In the genomic region with DNA sequence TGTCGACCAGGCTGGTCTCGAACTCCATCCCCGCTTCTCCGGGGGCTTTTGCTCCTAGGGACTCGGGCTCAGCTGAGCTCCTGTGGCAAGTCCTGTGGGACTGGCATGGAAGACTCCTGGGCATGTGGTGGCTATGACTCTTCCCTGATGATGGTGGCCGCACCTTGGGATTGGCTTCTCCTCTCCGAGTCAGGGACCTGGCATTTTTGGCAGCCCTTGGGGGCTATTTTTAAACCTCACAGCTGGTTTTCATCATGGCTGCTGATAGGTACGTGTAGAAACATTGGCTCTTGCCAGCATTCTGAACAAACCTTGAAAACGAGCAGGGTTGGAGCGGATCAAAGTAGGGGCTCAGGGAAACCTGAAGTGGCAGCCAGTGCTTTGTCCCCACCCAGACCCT, we compare ENCODE assay signal across 12 cellular contexts. TPM values are rescaled to one million over a fixed set of nuclear protein-coding genes. Genes with fewer than 3 reads are reported as not detected.
DNase-seq lines count a peak whose midpoint lies in the region; TF ChIP-seq lines count a peak whose summit lies in the region.
"Had no signal": no experiment of that assay in that cellular context is flagged by ENCODE, and none has a peak within 500 bp of the region (broad histone marks: within the 10 kb centered on the region; RNA-seq: fewer than 3 reads in every experiment).

No MANE protein-coding gene starts in this region.

- no peaks in the 10 kb centered on the region for H3K9me2 ChIP-seq in SK-N-SH

- CTCF ChIA-PET in BJ (lab: Yijun Ruan, JAX) (interaction anchor here (0.6 kb wide), 1 partner anchor 806 kb away, joined by 3 read pairs; no protein-coding TSS in a partner anchor), SK-N-SH (lab: Yijun Ruan, JAX) (interaction anchor here (1.2 kb wide), 1 partner anchor 63 kb away, joined by 3 read pairs; no protein-coding TSS in a partner anchor)

- no peak for TF ChIP-seq RAD21 in SK-N-SH (IDR thresholded peaks at IDR 0.05; ENCODE audit: low read length)

- H3K4me1 ChIP-seq in SK-N-SH (ENCODE audit: control insufficient read depth in 1 of 2, insufficient read depth in 2 of 2, low read depth in 1 of 2, low read length in 1 of 2) (peaks cover 0 to 43% of the 10 kb centered on the region in 2 experiments; a peak in 1 of 4 replicates), rectal smooth muscle tissue (ENCODE audit: control insufficient read depth, insufficient read depth, low read length) (peaks cover 54% of the 10 kb centered on the region)

- no peaks in the 10 kb centered on the region for H3K36me3 ChIP-seq in BJ (ENCODE audit: control insufficient read depth, insufficient read depth, low read length)
- no peaks in the 10 kb centered on the region for H3K36me3 ChIP-seq in SK-N-SH (replicated peaks in 1 of 2; ENCODE audit: control insufficient read depth in 1 of 2, insufficient read depth in 2 of 2, low read length in 1 of 2)
- no peaks in the 10 kb centered on the region for H3K36me3 ChIP-seq in rectal smooth muscle tissue (ENCODE audit: control insufficient read depth, insufficient read depth, low read length)

- peaks cover 6% of the 10 kb centered on the region; the same call in 1 of the 2 replicates for H3K27me3 ChIP-seq in BJ (ENCODE audit: control insufficient read depth, insufficient read depth, low read length)
- H3K27me3 ChIP-seq in SK-N-SH (ENCODE audit: insufficient read depth): 0 out of 2 replicates have a peak, but pooled peaks cover 4% of the 10 kb centered on the region
- no peaks in the 10 kb centered on the region for H3K27me3 ChIP-seq in rectal smooth muscle tissue (ENCODE audit: control insufficient read depth, insufficient read depth, low read length)

- H3F3A ChIP-seq in SK-N-SH (replicated peaks; ENCODE audit: insufficient read depth): no peaks in the 10 kb centered on the region

- DNase-seq in BJ (ENCODE audit: low read depth) (peak; percentile 31), SK-N-SH (no peak), foreskin fibroblast (peak; percentile 68 to 76), SKM-1 treated with dmso at 0.1 percent for 144 hours (lab: John Stamatoyannopoulos, UW; ENCODE audit: unreplicated experiment) (no peak), NCI-H1694 (lab: John Stamatoyannopoulos, UW) (no peak)
- DNase-seq in activated naive CD4-positive, alpha-beta T cell treated with Interleukin-2 at 50 U/mL for 16 hours: no peak
- DNase-seq in activated CD4-positive, alpha-beta T cell treated with anti-CD3 and anti-CD28 coated beads, Interleukin-2, amount 50 U/mL, for 4 hours: no peak
- DNase-seq: activated naive CD4-positive, alpha-beta T cell; mesendoderm had no signal

- WGBS in SK-N-SH (ENCODE audit: low lambda C conversion rate): 57% methylated on average over 9 of the region's 10 CpGs

- TF ChIP-seq EP300 in SK-N-SH (IDR thresholded peaks at IDR 0.05; ENCODE audit: borderline replicate concordance in 1 of 2, low read depth in 1 of 2, low read length in 1 of 2): no peak

- no peaks in the 10 kb centered on the region for H4K20me1 ChIP-seq in SK-N-SH (ENCODE audit: insufficient read depth)

- H3K9ac ChIP-seq in SK-N-SH (no peak overlapping the region), rectal smooth muscle tissue (ENCODE audit: low read length) (no peak overlapping the region)

- H3K79me2 ChIP-seq in SK-N-SH (ENCODE audit: insufficient read depth): no peaks in the 10 kb centered on the region

- H3K4me3 ChIP-seq in BJ (ENCODE audit: low read depth, low read length) (no peak overlapping the region), SK-N-SH (ENCODE audit: low read depth in 2 of 2, low read length in 1 of 2) (no peak overlapping the region), foreskin fibroblast (ENCODE audit: low read depth in 1 of 2, low read length in 2 of 2) (no peak overlapping the region), rectal smooth muscle tissue (ENCODE audit: low read length) (no peak overlapping the region)

- peak overlapping the region; percentile 37; the same call in 1 of the 2 replicates for H3K4me2 ChIP-seq in SK-N-SH

- POLR2A ChIA-PET in BJ (lab: Charles Lee) (no interaction called here), SK-N-SH (lab: Yijun Ruan, JAX) (no interaction called here)

- no peak overlapping the region for H2AFZ ChIP-seq in SK-N-SH (ENCODE audit: low read depth)

- H3K9me3 ChIP-seq in SK-N-SH: no peaks in the 10 kb centered on the region

- TF ChIP-seq CTCF in BJ (IDR thresholded peaks at IDR 0.05; ENCODE audit: insufficient read depth, low read depth, low read length) (no peak), SK-N-SH (IDR thresholded peaks at IDR 0.05) (no peak), foreskin fibroblast (IDR thresholded peaks at IDR 0.05; ENCODE audit: low read depth, low read length) (no peak)

- H3K27ac ChIP-seq in SK-N-SH (ENCODE audit: low read depth in 2 of 2, low read length in 1 of 2): no peak overlapping the region
- peak overlapping the region; percentile 96 for H3K27ac ChIP-seq in rectal smooth muscle tissue (ENCODE audit: low read depth, low read length)
- H3K27ac ChIP-seq: epithelial cell of prostate, VCaP had no signal

TF ChIP-seq in SK-N-SH, 30 proteins besides CTCF, POLR2A, EP300 and RAD21:
- no peak for TF ChIP-seq RFX5 (IDR thresholded peaks at IDR 0.05; ENCODE audit: low read length)
- TF ChIP-seq SIN3A (IDR thresholded peaks at IDR 0.05; ENCODE audit: borderline replicate concordance, low read depth, low read length): no peak
- TF ChIP-seq GATA2 (CRISPR knock-in tag; IDR thresholded peaks at IDR 0.05): no peak
- TF ChIP-seq TCF12 (IDR thresholded peaks at IDR 0.05): peak; percentile 31
- no peak for TF ChIP-seq RCOR1 (IDR thresholded peaks at IDR 0.05; ENCODE audit: low read length)
- TF ChIP-seq FOSL2 (IDR thresholded peaks at IDR 0.05; ENCODE audit: borderline replicate concordance, low read depth): no peak

RNA-seq across cellular contexts. Expression of a gene that starts 54.1 kb away (rescaled TPM):
- polyA plus RNA-seq in BJ (2011; rRNA removed): 3.2 and 5.2 TPM in 2 replicates
- 1.5 and 2.2 TPM in 2 replicates for polyA minus RNA-seq in BJ (2011; rRNA and poly(A)+ RNA removed)
- 8.8 and 11.5 TPM in 2 replicates for polyA plus RNA-seq in SK-N-SH (2012; rRNA removed)
- polyA plus RNA-seq in SK-N-SH (2012; cell fraction: cytosol; rRNA removed): 6.7 and 10.6 TPM in 2 replicates
- 8.7 and 11.0 TPM in 2 replicates for polyA plus RNA-seq in SK-N-SH (2012; cell fraction: nucleus; rRNA removed)

Comparison
In these comparisons a context has a peak if more than half of its experiments do, and no peak if none do; other contexts are left out.
1. DNase-seq: peak in BJ (single experiment) and foreskin fibroblast (2 of 2); none in SK-N-SH (single experiment), SKM-1 treated with dmso at 0.1 percent for 144 hours (single experiment), NCI-H1694 (single experiment), activated naive CD4-positive, alpha-beta T cell treated with Interleukin-2 at 50 U/mL for 16 hours (single experiment) and activated CD4-positive, alpha-beta T cell treated with anti-CD3 and anti-CD28 coated beads, Interleukin-2, amount 50 U/mL, for 4 hours (0 of 2).